In the genomic region with DNA sequence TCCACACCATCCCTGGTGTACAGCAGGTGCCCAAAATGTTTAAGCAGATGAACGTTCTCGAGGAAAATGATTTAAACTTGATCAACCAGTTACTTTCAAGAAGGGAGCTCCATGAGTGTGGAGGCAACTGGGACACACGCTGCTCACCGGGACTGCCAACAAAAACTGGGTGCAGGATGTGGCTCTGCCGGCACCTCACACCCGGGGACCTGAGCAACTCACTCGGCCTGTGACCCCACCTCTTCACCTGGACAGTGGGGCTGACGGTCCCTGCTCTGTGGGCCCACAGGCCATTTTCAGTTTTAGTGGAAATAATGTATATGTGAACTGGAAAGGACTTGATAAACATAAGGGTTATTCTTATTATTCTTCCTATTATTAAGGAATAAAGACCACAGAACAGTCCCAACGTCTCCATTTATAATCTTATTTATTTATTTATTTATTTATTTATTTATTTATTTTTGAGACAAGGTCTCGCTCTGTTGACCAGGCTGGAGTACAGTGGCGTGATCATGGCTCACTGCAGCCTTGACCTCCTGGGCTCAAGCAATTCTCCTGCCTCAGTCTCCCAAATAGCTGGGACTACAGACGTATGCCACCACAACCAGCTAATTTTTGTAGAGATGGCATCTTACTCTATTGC, we compare ENCODE assay signal across 1 cellular context.
TF ChIP-seq lines count a peak whose summit lies in the region.

No MANE protein-coding gene starts in this region.

TF ChIP-seq in HEK293, 187 proteins besides CTCF, POLR2A, EP300 and RAD21 (continued from another document):
- TF ChIP-seq ZBTB11 (tag by site-specific recombination; conservative IDR thresholded peaks at IDR 0.05; ENCODE audit: low read depth) (peak; percentile 36; the same call in 1 of the 2 replicates), ZNF623 (tag by site-specific recombination; IDR thresholded peaks at IDR 0.05) (0 out of 2 replicates have a peak, but pooled peaks have one; percentile 36), ZNF140 (tag by site-specific recombination; IDR thresholded peaks at IDR 0.05) (peak; percentile 8; the same call in 1 of the 2 replicates), ZNF518A (tag by site-specific recombination; conservative IDR thresholded peaks at IDR 0.05; ENCODE audit: low read depth) (peak; percentile 61; the same call in 1 of the 2 replicates), ZBTB8A (tag by site-specific recombination; IDR thresholded peaks at IDR 0.05) (peak; percentile 12; the same call in 1 of the 2 replicates), HOXC10 (CRISPR knock-in tag; IDR thresholded peaks at IDR 0.05) (no peak)
